ENCODE assay signal across 25 cellular contexts in the genomic region with DNA sequence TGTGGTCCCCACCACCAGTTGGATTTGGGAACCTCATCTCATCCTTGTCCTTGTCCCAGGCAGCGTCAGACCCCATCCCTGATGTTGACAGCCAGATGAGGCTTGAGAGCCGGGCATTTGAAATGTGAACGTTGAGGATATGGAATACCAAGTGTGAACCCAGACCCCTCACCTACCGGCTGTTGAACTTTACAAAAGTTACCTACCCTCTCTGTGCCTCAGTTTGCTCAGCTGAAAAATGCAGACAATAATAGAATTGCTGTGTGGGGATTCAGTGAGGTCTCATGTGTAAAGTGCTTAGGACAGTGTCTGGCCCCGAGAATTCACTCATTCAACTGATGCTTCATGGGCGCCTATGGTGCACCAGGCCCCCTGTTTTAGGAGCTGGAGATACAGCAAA. TPM values are rescaled to one million over a fixed set of nuclear protein-coding genes. Genes with fewer than 3 reads are reported as not detected.
"Had no signal": no experiment of that assay in that cellular context is flagged by ENCODE, and none has a peak within 500 bp of the region (broad histone marks: within the 10 kb centered on the region; RNA-seq: fewer than 3 reads in every experiment).

No MANE protein-coding gene starts in this region.

- H3K9me3 ChIP-seq: breast epithelium, Peyer's patch, SJCRH30, SK-N-SH had no signal

- H3K27ac ChIP-seq: breast epithelium, RWPE1, SJCRH30, WERI-Rb-1 had no signal

- H3K9me3 Mint-ChIP-seq: activated naive CD4-positive, alpha-beta T cell treated with anti-CD3 and anti-CD28 coated beads, Interleukin-2, amount 50 U/mL, for 24 hours; activated T-cell treated with anti-CD3 and anti-CD28 coated beads, Interleukin-2, amount 50 U/mL, for 24 hours; activated T-helper 1 cell treated with anti-CD3 and anti-CD28 coated beads, Interleukin-12 subunit alpha, Interleukin-12 subunit beta, Interleukin-2, Interleukin-4 antibody, amounts not matched to agents 30 ng/mL and 10 ng/mL and 1 ng/mL, durations not matched to agents 14 hours and 24 hours and 36 hours had no signal

- H3K4me2 ChIP-seq: SK-N-SH had no signal

- H3K27ac Mint-ChIP-seq: activated CD8-positive, alpha-beta T cell treated with anti-CD3 and anti-CD28 coated beads, Interleukin-2, amount 10 ng/mL, durations not matched to agents 7 days and 5 days; activated naive CD4-positive, alpha-beta T cell treated with anti-CD3 and anti-CD28 coated beads, Interleukin-2, amount 50 U/mL, for 24 hours; activated T-cell treated with anti-CD3 and anti-CD28 coated beads, Interleukin-2, amount 50 U/mL, for 24 hours; activated T-helper 1 cell treated with anti-CD3 and anti-CD28 coated beads, Interleukin-12 subunit alpha, Interleukin-12 subunit beta, Interleukin-2, Interleukin-4 antibody, amounts not matched to agents 30 ng/mL and 10 ng/mL and 1 ng/mL, durations not matched to agents 14 hours and 24 hours and 36 hours had no signal

- H3K4me3 Mint-ChIP-seq: activated CD8-positive, alpha-beta T cell treated with anti-CD3 and anti-CD28 coated beads, Interleukin-2, amount 10 ng/mL, durations not matched to agents 7 days and 5 days; activated naive CD4-positive, alpha-beta T cell treated with anti-CD3 and anti-CD28 coated beads, Interleukin-2, amount 50 U/mL, for 24 hours; activated T-cell treated with anti-CD3 and anti-CD28 coated beads, Interleukin-2, amount 50 U/mL, for 24 hours; activated T-helper 1 cell treated with anti-CD3 and anti-CD28 coated beads, Interleukin-12 subunit alpha, Interleukin-12 subunit beta, Interleukin-2, Interleukin-4 antibody, amounts not matched to agents 30 ng/mL and 10 ng/mL and 1 ng/mL, durations not matched to agents 14 hours and 24 hours and 36 hours had no signal

- H3K4me1 Mint-ChIP-seq: activated naive CD4-positive, alpha-beta T cell treated with anti-CD3 and anti-CD28 coated beads, Interleukin-2, amount 50 U/mL, for 24 hours had no signal

- ATAC-seq: activated CD4-positive, CD25-positive, alpha-beta regulatory T cell treated with anti-CD3 and anti-CD28 coated beads, Interleukin-2, amount 50 U/mL, for 24 hours; activated CD8-positive, alpha-beta T cell treated with anti-CD3 and anti-CD28 coated beads, Interleukin-2, amount 10 ng/mL, durations not matched to agents 7 days and 5 days had no signal

- H3K9ac ChIP-seq: SK-N-SH had no signal

- H3K4me3 ChIP-seq: breast epithelium, Peyer's patch, SJCRH30 had no signal

- H3K4me1 ChIP-seq: breast epithelium, SJCRH30 had no signal

- H3K36me3 ChIP-seq: breast epithelium, Peyer's patch, SJCRH30, WERI-Rb-1 had no signal

- H3K36me3 Mint-ChIP-seq: activated naive CD4-positive, alpha-beta T cell treated with anti-CD3 and anti-CD28 coated beads, Interleukin-2, amount 50 U/mL, for 24 hours had no signal

- H3K27me3 ChIP-seq: Peyer's patch had no signal

- DNase-seq: activated CD4-positive, alpha-beta T cell treated with anti-CD3 and anti-CD28 coated beads for 4 hours; activated CD8-positive, alpha-beta T cell treated with anti-CD3 and anti-CD28 coated beads, Interleukin-2, amount 10 ng/mL, durations not matched to agents 7 days and 5 days; activated effector memory CD4-positive, alpha-beta T cell treated with Interleukin-2 at 50 U/mL for 16 hours; activated naive CD4-positive, alpha-beta T cell; activated T-cell treated with anti-CD3 and anti-CD28 coated beads, Interleukin-2, amount 50 U/mL, for 24 hours; aorta; central memory CD4-positive, alpha-beta T cell; NCI-H1092; NCI-H1417 treated with DMSO at 0.1 percent for 48 hours; NCI-H1694 treated with DMSO at 0.1 percent for 48 hours; NCI-H2029 treated with DMSO at 0.1 percent for 48 hours; NCI-H345; NCI-H510A; NCI-H526 treated with DMSO at 0.1 percent for 48 hours; NCI-H82; Peyer's patch; Right ventricle myocardium superior; SJCRH30; SK-N-SH; WERI-Rb-1 had no signal

RNA-seq across cellular contexts. Expression of a gene that starts 17.1 kb away (rescaled TPM):
- polyA plus RNA-seq: aorta, SK-N-SH had no signal
